ENCODE assay signal across 16 cellular contexts in the genomic region with DNA sequence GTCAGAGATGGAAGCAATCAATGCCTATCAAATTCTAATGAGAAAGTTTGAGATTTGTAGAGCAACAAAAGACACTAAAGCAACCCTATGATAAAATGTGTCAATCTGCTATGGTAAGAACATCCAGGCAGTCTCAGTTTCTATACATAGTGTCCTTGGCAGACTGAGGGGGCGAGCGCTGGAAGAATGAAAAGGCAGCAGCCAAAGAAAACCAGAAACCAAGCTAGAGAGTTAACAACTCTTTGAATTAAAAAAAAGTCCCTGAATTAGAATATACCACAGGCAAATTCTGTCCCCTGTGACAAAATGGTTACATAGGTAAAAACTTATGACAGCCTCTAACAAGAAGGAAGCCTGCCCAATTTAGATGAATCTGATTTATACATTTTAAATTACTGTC.
DNase-seq lines count a peak whose midpoint lies in the region; ATAC-seq and TF ChIP-seq lines count a peak whose summit lies in the region.
"Had no signal": no experiment of that assay in that cellular context is flagged by ENCODE, and none has a peak within 500 bp of the region (broad histone marks: within the 10 kb centered on the region; RNA-seq: fewer than 3 reads in every experiment).

No MANE protein-coding gene starts in this region.

- H3K79me2 ChIP-seq in osteoblast (ENCODE audit: insufficient read depth, low read length), result no peaks in the 10 kb centered on the region

- TF ChIP-seq CTCF in osteoblast (IDR thresholded peaks at IDR 0.05; ENCODE audit: extremely low read depth, low read depth, low read length), result no peak

- H3K4me3 ChIP-seq in osteoblast (ENCODE audit: insufficient read depth, low read length), result peak overlapping the region; percentile 50
- H3K4me3 ChIP-seq: colonic mucosa, lung had no signal

- H4K20me1 ChIP-seq in osteoblast (ENCODE audit: insufficient read depth, low read length), result no peaks in the 10 kb centered on the region

- H3K27me3 ChIP-seq in osteoblast (ENCODE audit: insufficient read depth, low read length), result no peaks in the 10 kb centered on the region
- H3K27me3 ChIP-seq: colonic mucosa had no signal

- peaks cover 9% of the 10 kb centered on the region for H3K36me3 ChIP-seq in osteoblast (ENCODE audit: insufficient read depth, low read length)
- H3K36me3 ChIP-seq: colonic mucosa had no signal

- DNase-seq in osteoblast (ENCODE audit: insufficient read length, low spot score, missing footprints) (no peak), Ammon's horn (ENCODE audit: low spot score) (no peak), hepatic stellate cell (ENCODE audit: low spot score) (no peak), SW 1271 (lab: John Stamatoyannopoulos, UW) (no peak)
- DNase-seq: activated CD4-positive, CD25-positive, alpha-beta regulatory T cell treated with anti-CD3 and anti-CD28 coated beads, Interleukin-2, amount 50 U/mL, for 72 hours; activated gamma-delta T cell treated with Interleukin-2 at 50 U/mL for 16 hours; colonic mucosa; COR-L47; natural killer cell; NCI-H1417 treated with DMSO at 0.1 percent for 48 hours had no signal

- peaks cover 22% of the 10 kb centered on the region for H3K4me1 ChIP-seq in osteoblast (ENCODE audit: insufficient read depth, low read length)
- H3K4me1 ChIP-seq: colonic mucosa had no signal

- ATAC-seq in GM18868 (IDR thresholded peaks at IDR 0.05; ENCODE audit: unreplicated experiment), result peak; percentile 45
- peak; percentile 39 for ATAC-seq in HG02642 (IDR thresholded peaks at IDR 0.05; ENCODE audit: poor library complexity, unreplicated experiment)
- peak; percentile 56 for ATAC-seq in SK-N-SH treated with all-trans-retinoic acid at 6 μM for 48 hours
- ATAC-seq in HG03439 (IDR thresholded peaks at IDR 0.05; ENCODE audit: unreplicated experiment), result no peak
- ATAC-seq: natural killer cell, Right ventricle myocardium inferior had no signal

- peak overlapping the region; percentile 73 for H3K4me2 ChIP-seq in osteoblast (ENCODE audit: insufficient read depth, low read length)

- H2AFZ ChIP-seq in osteoblast (ENCODE audit: low read length), result no peak overlapping the region

- no peak overlapping the region for H3K27ac ChIP-seq in osteoblast (ENCODE audit: low read depth, low read length)
- H3K27ac ChIP-seq: colonic mucosa had no signal

- H3K9me3 ChIP-seq in osteoblast (ENCODE audit: low read depth, low read length), result no peaks in the 10 kb centered on the region
- H3K9me3 ChIP-seq: colonic mucosa had no signal

TF ChIP-seq in SK-N-SH treated with all-trans-retinoic acid at 6 μM for 48 hours, 23 proteins besides CTCF, POLR2A, EP300 and RAD21:
- TF ChIP-seq ZC3H10 (CRISPR knock-in tag; IDR thresholded peaks at IDR 0.05), result no peak
- TF ChIP-seq ZNF565 (CRISPR knock-in tag; conservative IDR thresholded peaks at IDR 0.05; ENCODE audit: low read depth), result no peak
- no peak for TF ChIP-seq BACH2 (CRISPR knock-in tag; IDR thresholded peaks at IDR 0.05; ENCODE audit: borderline replicate concordance)
- TF ChIP-seq PATZ1 (CRISPR knock-in tag; IDR thresholded peaks at IDR 0.05; ENCODE audit: borderline replicate concordance), result no peak
- no peak for TF ChIP-seq ZNF70 (CRISPR knock-in tag; IDR thresholded peaks at IDR 0.05)
- TF ChIP-seq ZNF8 (CRISPR knock-in tag; IDR thresholded peaks at IDR 0.05), result no peak
- no peak for TF ChIP-seq SNAI2 (CRISPR knock-in tag; IDR thresholded peaks at IDR 0.05)
- TF ChIP-seq CREB5 (CRISPR knock-in tag; IDR thresholded peaks at IDR 0.05; ENCODE audit: low read depth), result no peak
- no peak for TF ChIP-seq ESRRG (CRISPR knock-in tag; IDR thresholded peaks at IDR 0.05)
- no peak for TF ChIP-seq ARNTL (CRISPR knock-in tag; IDR thresholded peaks at IDR 0.05; ENCODE audit: borderline replicate concordance, low read depth)
- TF ChIP-seq ZFP30 (CRISPR knock-in tag; IDR thresholded peaks at IDR 0.05), result no peak
- TF ChIP-seq, protein P1, sequence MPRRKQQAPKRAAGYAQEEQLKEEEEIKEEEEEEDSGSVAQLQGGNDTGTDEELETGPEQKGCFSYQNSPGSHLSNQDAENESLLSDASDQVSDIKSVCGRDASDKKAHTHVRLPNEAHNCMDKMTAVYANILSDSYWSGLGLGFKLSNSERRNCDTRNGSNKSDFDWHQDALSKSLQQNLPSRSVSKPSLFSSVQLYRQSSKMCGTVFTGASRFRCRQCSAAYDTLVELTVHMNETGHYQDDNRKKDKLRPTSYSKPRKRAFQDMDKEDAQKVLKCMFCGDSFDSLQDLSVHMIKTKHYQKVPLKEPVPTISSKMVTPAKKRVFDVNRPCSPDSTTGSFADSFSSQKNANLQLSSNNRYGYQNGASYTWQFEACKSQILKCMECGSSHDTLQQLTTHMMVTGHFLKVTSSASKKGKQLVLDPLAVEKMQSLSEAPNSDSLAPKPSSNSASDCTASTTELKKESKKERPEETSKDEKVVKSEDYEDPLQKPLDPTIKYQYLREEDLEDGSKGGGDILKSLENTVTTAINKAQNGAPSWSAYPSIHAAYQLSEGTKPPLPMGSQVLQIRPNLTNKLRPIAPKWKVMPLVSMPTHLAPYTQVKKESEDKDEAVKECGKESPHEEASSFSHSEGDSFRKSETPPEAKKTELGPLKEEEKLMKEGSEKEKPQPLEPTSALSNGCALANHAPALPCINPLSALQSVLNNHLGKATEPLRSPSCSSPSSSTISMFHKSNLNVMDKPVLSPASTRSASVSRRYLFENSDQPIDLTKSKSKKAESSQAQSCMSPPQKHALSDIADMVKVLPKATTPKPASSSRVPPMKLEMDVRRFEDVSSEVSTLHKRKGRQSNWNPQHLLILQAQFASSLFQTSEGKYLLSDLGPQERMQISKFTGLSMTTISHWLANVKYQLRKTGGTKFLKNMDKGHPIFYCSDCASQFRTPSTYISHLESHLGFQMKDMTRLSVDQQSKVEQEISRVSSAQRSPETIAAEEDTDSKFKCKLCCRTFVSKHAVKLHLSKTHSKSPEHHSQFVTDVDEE (CRISPR knock-in tag; IDR thresholded peaks at IDR 0.05), result no peak
- TF ChIP-seq ISL1 (CRISPR knock-in tag; IDR thresholded peaks at IDR 0.05), result no peak
- no peak for TF ChIP-seq ZFP3 (CRISPR knock-in tag; IDR thresholded peaks at IDR 0.05)
- no peak for TF ChIP-seq CSDC2 (CRISPR knock-in tag; IDR thresholded peaks at IDR 0.05)
- TF ChIP-seq CSRNP3 (CRISPR knock-in tag; IDR thresholded peaks at IDR 0.05), result no peak
- no peak for TF ChIP-seq TCF4 (CRISPR knock-in tag; IDR thresholded peaks at IDR 0.05; ENCODE audit: borderline replicate concordance)
